In the genomic region with DNA sequence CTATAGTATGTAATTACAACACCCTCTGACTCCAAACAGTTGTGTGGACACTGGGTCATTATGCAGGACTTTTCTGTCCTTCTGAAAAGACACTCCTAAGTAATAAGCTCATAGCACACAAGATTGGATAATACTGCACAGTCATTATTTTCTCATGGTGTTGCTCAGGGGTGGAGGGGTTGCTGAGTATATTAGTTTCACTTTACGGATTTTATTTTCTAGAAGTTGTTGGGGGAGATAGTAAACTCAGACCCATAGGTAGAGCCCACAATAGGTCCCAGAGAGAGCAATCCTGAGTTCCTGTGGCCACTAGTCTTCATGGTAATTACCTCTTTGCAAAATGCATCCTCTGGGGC, we compare ENCODE assay signal across 23 cellular contexts. TPM values are rescaled to one million over a fixed set of nuclear protein-coding genes. Genes with fewer than 3 reads are reported as not detected.
DNase-seq lines count a peak whose midpoint lies in the region; ATAC-seq and TF ChIP-seq lines count a peak whose summit lies in the region.
"Had no signal": no experiment of that assay in that cellular context is flagged by ENCODE, and none has a peak within 500 bp of the region (broad histone marks: within the 10 kb centered on the region; RNA-seq: fewer than 3 reads in every experiment).

No MANE protein-coding gene starts in this region.

- H3K36me3 ChIP-seq in IMR-90 (ENCODE audit: control insufficient read depth, insufficient read depth, low read length) = no peaks in the 10 kb centered on the region
- H3K36me3 ChIP-seq: BE2C, prostate gland, tibial nerve had no signal

- no peaks in the 10 kb centered on the region for H3K27me3 Mint-ChIP-seq in activated CD4-positive, alpha-beta memory T cell treated with anti-CD3 and anti-CD28 coated beads, Interleukin-2, amount 10 ng/mL, durations not matched to agents 7 days and 5 days
- H3K27me3 Mint-ChIP-seq in activated CD4-positive, alpha-beta memory T cell treated with anti-CD3 and anti-CD28 coated beads for 36 hours = peaks cover 2% of the 10 kb centered on the region
- H3K27me3 Mint-ChIP-seq in activated T-helper 2 cell treated with anti-CD3 and anti-CD28 coated beads, Interferon-gamma antibody, Interleukin-2, Interleukin-4, amounts not matched to agents 10 μg/mL and 5 μg/mL and 100 μg/mL, durations not matched to agents 14 hours and 24 hours and 36 hours (ENCODE audit: low read depth) = no peaks in the 10 kb centered on the region
- no peaks in the 10 kb centered on the region for H3K27me3 Mint-ChIP-seq in stimulated activated naive B cell treated with anti-CD40 and anti-IgM and Interleukin-4, amounts not matched to agents 10 μg/mL and 1 μg/mL and 100 μg/mL, for 72 hours
- H3K27me3 Mint-ChIP-seq: activated naive CD4-positive, alpha-beta T cell treated with anti-CD3 and anti-CD28 coated beads, Interleukin-2, amount 50 U/mL, for 24 hours had no signal

- TF ChIP-seq POLR2A in IMR-90 (IDR thresholded peaks at IDR 0.05; ENCODE audit: low read depth, low read length) = no peak

- in situ Hi-C loops in IMR-90 (cut with MboI; ENCODE audit: low sequenced_read_pairs) = no loop called here
- in situ Hi-C loops in G401 (cut with HindIII; ENCODE audit: low sequenced_read_pairs) = no loop called here

- H4K5ac ChIP-seq in IMR-90 (ENCODE audit: low read depth, low read length) = no peak overlapping the region

- H2BK120ac ChIP-seq in IMR-90 (ENCODE audit: low read depth, low read length) = no peak overlapping the region

- H3K4ac ChIP-seq in IMR-90 (ENCODE audit: low read depth, low read length) = no peak overlapping the region

- dilution Hi-C loops in IMR-90 (cut with HindIII; ENCODE audit: low sequenced_read_pairs, unreplicated experiment) = no loop called here

- no peak overlapping the region for H3K4me3 Mint-ChIP-seq in activated CD4-positive, alpha-beta memory T cell treated with anti-CD3 and anti-CD28 coated beads, Interleukin-2, amount 10 ng/mL, durations not matched to agents 7 days and 5 days
- H3K4me3 Mint-ChIP-seq in activated CD4-positive, alpha-beta memory T cell treated with anti-CD3 and anti-CD28 coated beads for 36 hours = no peak overlapping the region
- H3K4me3 Mint-ChIP-seq in activated T-helper 2 cell treated with anti-CD3 and anti-CD28 coated beads, Interferon-gamma antibody, Interleukin-2, Interleukin-4, amounts not matched to agents 10 μg/mL and 5 μg/mL and 100 μg/mL, durations not matched to agents 14 hours and 24 hours and 36 hours (ENCODE audit: low read depth) = peak overlapping the region; percentile 10
- no peak overlapping the region for H3K4me3 Mint-ChIP-seq in stimulated activated naive B cell treated with anti-CD40 and anti-IgM and Interleukin-4, amounts not matched to agents 10 μg/mL and 1 μg/mL and 100 μg/mL, for 72 hours
- H3K4me3 Mint-ChIP-seq: activated naive CD4-positive, alpha-beta T cell treated with anti-CD3 and anti-CD28 coated beads, Interleukin-2, amount 50 U/mL, for 24 hours; activated T-cell treated with anti-CD3 and anti-CD28 coated beads, Interleukin-2, amount 50 U/mL, for 4 hours; neural crest cell; T-helper 1 cell treated with Interleukin-12 subunit alpha and Interleukin-12 subunit beta and Interleukin-4 antibody, amounts not matched to agents 30 μg/mL and 1 μg/mL, for 36 hours had no signal

- peaks cover 42% of the 10 kb centered on the region for H3K4me1 Mint-ChIP-seq in activated CD4-positive, alpha-beta memory T cell treated with anti-CD3 and anti-CD28 coated beads, Interleukin-2, amount 10 ng/mL, durations not matched to agents 7 days and 5 days
- peaks cover 10% of the 10 kb centered on the region for H3K4me1 Mint-ChIP-seq in activated CD4-positive, alpha-beta memory T cell treated with anti-CD3 and anti-CD28 coated beads for 36 hours (ENCODE audit: low read depth)
- H3K4me1 Mint-ChIP-seq in activated T-helper 2 cell treated with anti-CD3 and anti-CD28 coated beads, Interferon-gamma antibody, Interleukin-2, Interleukin-4, amounts not matched to agents 10 μg/mL and 5 μg/mL and 100 μg/mL, durations not matched to agents 14 hours and 24 hours and 36 hours (ENCODE audit: low read depth) = peaks cover 43% of the 10 kb centered on the region
- H3K4me1 Mint-ChIP-seq in stimulated activated naive B cell treated with anti-CD40 and anti-IgM and Interleukin-4, amounts not matched to agents 10 μg/mL and 1 μg/mL and 100 μg/mL, for 72 hours = peaks cover 13 to 17% of the 10 kb centered on the region in 2 donors
- H3K4me1 Mint-ChIP-seq: neural crest cell had no signal

- peaks cover 3% of the 10 kb centered on the region for H3K9me3 Mint-ChIP-seq in activated CD4-positive, alpha-beta memory T cell treated with anti-CD3 and anti-CD28 coated beads, Interleukin-2, amount 10 ng/mL, durations not matched to agents 7 days and 5 days
- peaks cover 1% of the 10 kb centered on the region for H3K9me3 Mint-ChIP-seq in activated CD4-positive, alpha-beta memory T cell treated with anti-CD3 and anti-CD28 coated beads for 36 hours
- H3K9me3 Mint-ChIP-seq in activated T-helper 2 cell treated with anti-CD3 and anti-CD28 coated beads, Interferon-gamma antibody, Interleukin-2, Interleukin-4, amounts not matched to agents 10 μg/mL and 5 μg/mL and 100 μg/mL, durations not matched to agents 14 hours and 24 hours and 36 hours = peaks cover 4% of the 10 kb centered on the region
- peaks cover 0 to under 1% of the 10 kb centered on the region in 2 donors for H3K9me3 Mint-ChIP-seq in stimulated activated naive B cell treated with anti-CD40 and anti-IgM and Interleukin-4, amounts not matched to agents 10 μg/mL and 1 μg/mL and 100 μg/mL, for 72 hours
- H3K9me3 Mint-ChIP-seq: activated naive CD4-positive, alpha-beta T cell treated with anti-CD3 and anti-CD28 coated beads, Interleukin-2, amount 50 U/mL, for 24 hours; neural crest cell had no signal

- peak overlapping the region; percentile 22 for H3K27ac Mint-ChIP-seq in activated CD4-positive, alpha-beta memory T cell treated with anti-CD3 and anti-CD28 coated beads, Interleukin-2, amount 10 ng/mL, durations not matched to agents 7 days and 5 days
- no peak overlapping the region for H3K27ac Mint-ChIP-seq in activated CD4-positive, alpha-beta memory T cell treated with anti-CD3 and anti-CD28 coated beads for 36 hours
- H3K27ac Mint-ChIP-seq in activated T-helper 2 cell treated with anti-CD3 and anti-CD28 coated beads, Interferon-gamma antibody, Interleukin-2, Interleukin-4, amounts not matched to agents 10 μg/mL and 5 μg/mL and 100 μg/mL, durations not matched to agents 14 hours and 24 hours and 36 hours = peak overlapping the region; percentile 71
- no peak overlapping the region for H3K27ac Mint-ChIP-seq in stimulated activated naive B cell treated with anti-CD40 and anti-IgM and Interleukin-4, amounts not matched to agents 10 μg/mL and 1 μg/mL and 100 μg/mL, for 72 hours
- H3K27ac Mint-ChIP-seq: activated naive CD4-positive, alpha-beta T cell treated with anti-CD3 and anti-CD28 coated beads, Interleukin-2, amount 50 U/mL, for 24 hours had no signal

- H3K9me1 ChIP-seq in IMR-90 (ENCODE audit: insufficient read depth, low read length) = no peaks in the 10 kb centered on the region

- ATAC-seq in IMR-90 (ENCODE audit: low read depth) = no peak
- peak; percentile 27 to 33 for ATAC-seq in stimulated activated naive B cell treated with anti-CD40 and anti-IgM and Interleukin-4, amounts not matched to agents 10 μg/mL and 1 μg/mL and 100 μg/mL, for 72 hours (replicated peaks)

- H3K23ac ChIP-seq in IMR-90 (ENCODE audit: low read depth, low read length) = no peak overlapping the region

- H3K18ac ChIP-seq in IMR-90 (ENCODE audit: low read depth, low read length) = no peak overlapping the region

- CTCF ChIA-PET in activated CD4-positive, alpha-beta memory T cell treated with anti-CD3 and anti-CD28 coated beads, Interleukin-2, amount 10 ng/mL, durations not matched to agents 7 days and 5 days (lab: Charles Lee) = interaction anchor here (1.0 kb wide), 1 partner anchor 53 kb away, joined by 3 read pairs; a partner anchor contains a TSS
- CTCF ChIA-PET in activated CD4-positive, alpha-beta memory T cell treated with anti-CD3 and anti-CD28 coated beads for 36 hours (lab: Charles Lee) = no interaction called here
- CTCF ChIA-PET in IMR-90 (lab: Yijun Ruan, JAX) = interaction anchor here (0.8 kb wide), 1 partner anchor 878 kb away, joined by 4 read pairs; no protein-coding TSS in a partner anchor

- no peak overlapping the region for H3K4me2 ChIP-seq in IMR-90 (ENCODE audit: low read depth, low read length)

- H4K20me1 ChIP-seq in IMR-90 (ENCODE audit: insufficient read depth, low read length) = no peaks in the 10 kb centered on the region

- WGBS in IMR-90 (ENCODE audit: extremely low coverage in 2 of 2, insufficient read length in 1 of 2), 2 experiments = 100% methylated on average over 1 of the region's 1 CpG; no CpG with 5 or more reads in 1 of the 2 experiments

- no peaks in the 10 kb centered on the region for H3K4me1 ChIP-seq in IMR-90 (ENCODE audit: control insufficient read depth, insufficient read depth, low read length)
- H3K4me1 ChIP-seq: BE2C, prostate gland, tibial nerve had no signal

- H3K79me1 ChIP-seq in IMR-90 (ENCODE audit: low read depth in 1 of 2, low read length in 2 of 2) = no peaks in the 10 kb centered on the region

- no peak overlapping the region for H4K8ac ChIP-seq in IMR-90 (ENCODE audit: low read depth in 2 of 2, low read length in 2 of 2)

- H3K56ac ChIP-seq in IMR-90 (ENCODE audit: extremely low read depth, insufficient read depth, low read length) = no peak overlapping the region

- no peak overlapping the region for H3K4me3 ChIP-seq in IMR-90 (ENCODE audit: insufficient read depth, low read depth, low read length)
- H3K4me3 ChIP-seq: prostate gland, skin epidermis, tibial nerve had no signal

- TF ChIP-seq RAD21 in IMR-90 (IDR thresholded peaks at IDR 0.05; ENCODE audit: low read length) = no peak

- DNase-seq in activated CD4-positive, alpha-beta memory T cell treated with anti-CD3 and anti-CD28 coated beads, Interleukin-2, amount 10 ng/mL, durations not matched to agents 7 days and 5 days = no peak
- no peak for DNase-seq in activated CD4-positive, alpha-beta memory T cell treated with anti-CD3 and anti-CD28 coated beads for 36 hours
- no peak for DNase-seq in IMR-90
- no peak for DNase-seq in activated T-helper 2 cell treated with anti-CD3 and anti-CD28 coated beads, Interferon-gamma antibody, Interleukin-2, Interleukin-4, amounts not matched to agents 10 μg/mL and 5 μg/mL and 100 μg/mL, durations not matched to agents 14 hours and 24 hours and 36 hours (ENCODE audit: low spot score)
- DNase-seq in stimulated activated naive B cell treated with anti-CD40 and anti-IgM and Interleukin-4, amounts not matched to agents 10 μg/mL and 1 μg/mL and 100 μg/mL, for 72 hours = no peak
- DNase-seq in central memory CD4-positive, alpha-beta T cell = no peak
- DNase-seq in G401 (ENCODE audit: low spot score) = no peak
- DNase-seq in iPS-NIHi7 (ENCODE audit: extremely low spot score) = no peak
- DNase-seq: activated T-cell treated with anti-CD3 and anti-CD28 coated beads, Interleukin-2, amount 50 U/mL, for 4 hours; BE2C; EL; foreskin melanocyte; left ventricle myocardium superior; NCI-H2171; NCI-H524 treated with DMSO at 0.1 percent for 48 hours; stimulated activated CD4-positive, alpha-beta T cell treated with anti-CD3 and anti-CD28 coated beads, Interleukin-2, amount 100 ng/mL, for 24 hours; stimulated activated naive CD4-positive, alpha-beta T cell treated with Interleukin-2 at 50 U/mL for 16 hours had no signal

- TF ChIP-seq CTCF in IMR-90 (conservative IDR thresholded peaks at IDR 0.05; ENCODE audit: low read depth, low read length) = no peak

- BruUV-seq in IMR-90 (replicated peaks; lab: Mats Ljungman, UMichigan) = no TSS peak

- intact Hi-C loops in activated CD4-positive, alpha-beta memory T cell treated with anti-CD3 and anti-CD28 coated beads for 36 hours (cut with micrococcal nuclease) = no loop called here
- intact Hi-C loops in IMR-90 (cut with micrococcal nuclease) = no loop called here
- intact Hi-C loops in activated T-helper 2 cell treated with anti-CD3 and anti-CD28 coated beads, Interferon-gamma antibody, Interleukin-2, Interleukin-4, amounts not matched to agents 10 μg/mL and 5 μg/mL and 100 μg/mL, durations not matched to agents 14 hours and 24 hours and 36 hours (cut with micrococcal nuclease) = loop anchor here (1.0 kb wide), 1 partner anchor 8 kb away; no protein-coding TSS in a partner anchor

- no peak overlapping the region for H3K27ac ChIP-seq in IMR-90 (ENCODE audit: insufficient read depth, low read length)
- H3K27ac ChIP-seq: prostate gland, tibial nerve had no signal

- H4K91ac ChIP-seq in IMR-90 (ENCODE audit: insufficient read depth, low read depth, low read length) = no peak overlapping the region

- H3K14ac ChIP-seq in IMR-90 (replicated peaks; ENCODE audit: low read depth, low read length) = no peak overlapping the region

- H2AK5ac ChIP-seq in IMR-90 (ENCODE audit: low read depth, low read length) = no peak overlapping the region

- H3K36me3 Mint-ChIP-seq in activated CD4-positive, alpha-beta memory T cell treated with anti-CD3 and anti-CD28 coated beads, Interleukin-2, amount 10 ng/mL, durations not matched to agents 7 days and 5 days (ENCODE audit: low read depth) = peaks cover 6% of the 10 kb centered on the region
- H3K36me3 Mint-ChIP-seq in activated CD4-positive, alpha-beta memory T cell treated with anti-CD3 and anti-CD28 coated beads for 36 hours = no peaks in the 10 kb centered on the region
- H3K36me3 Mint-ChIP-seq in activated T-helper 2 cell treated with anti-CD3 and anti-CD28 coated beads, Interferon-gamma antibody, Interleukin-2, Interleukin-4, amounts not matched to agents 10 μg/mL and 5 μg/mL and 100 μg/mL, durations not matched to agents 14 hours and 24 hours and 36 hours (ENCODE audit: low read depth) = peaks cover 3% of the 10 kb centered on the region
- H3K36me3 Mint-ChIP-seq in stimulated activated naive B cell treated with anti-CD40 and anti-IgM and Interleukin-4, amounts not matched to agents 10 μg/mL and 1 μg/mL and 100 μg/mL, for 72 hours = no peaks in the 10 kb centered on the region
- H3K36me3 Mint-ChIP-seq: activated naive CD4-positive, alpha-beta T cell treated with anti-CD3 and anti-CD28 coated beads, Interleukin-2, amount 50 U/mL, for 24 hours had no signal

- POLR2A ChIA-PET in activated CD4-positive, alpha-beta memory T cell treated with anti-CD3 and anti-CD28 coated beads, Interleukin-2, amount 10 ng/mL, durations not matched to agents 7 days and 5 days (lab: Charles Lee) = interaction anchor here (4.8 kb wide), 1 partner anchor 54 kb away, joined by 33 read pairs; a partner anchor contains a TSS
- POLR2A ChIA-PET in activated CD4-positive, alpha-beta memory T cell treated with anti-CD3 and anti-CD28 coated beads for 36 hours (lab: Charles Lee) = no interaction called here
- POLR2A ChIA-PET in IMR-90 (lab: Charles Lee; ENCODE audit: unreplicated experiment) = no interaction called here

- peaks cover 2% of the 10 kb centered on the region for H3K9me3 ChIP-seq in IMR-90 (ENCODE audit: control insufficient read depth, insufficient read depth, low read length)
- H3K9me3 ChIP-seq: BE2C, prostate gland had no signal

- H2BK5ac ChIP-seq in IMR-90 (ENCODE audit: low read depth, low read length, poor library complexity, severe bottlenecking) = no peak overlapping the region

- H3K9ac ChIP-seq in IMR-90 (ENCODE audit: low read depth, low read length) = no peak overlapping the region

- no peak overlapping the region for H2AK9ac ChIP-seq in IMR-90 (replicated peaks; ENCODE audit: low read depth, low read length, poor library complexity)

- no peak overlapping the region for H2BK20ac ChIP-seq in IMR-90 (ENCODE audit: low read depth, low read length)

- H2BK15ac ChIP-seq in IMR-90 (ENCODE audit: low read depth, low read length) = no peak overlapping the region

- no peaks in the 10 kb centered on the region for H3K27me3 ChIP-seq in IMR-90 (ENCODE audit: control insufficient read depth, insufficient read depth, low read length)
- H3K27me3 ChIP-seq: BE2C, tibial nerve had no signal

- no peak overlapping the region for H2AFZ ChIP-seq in IMR-90 (replicated peaks; ENCODE audit: low read length, poor library complexity)

RNA-seq across cellular contexts. Expression of a gene that starts 53.4 kb away (rescaled TPM):
- total RNA-seq in activated CD4-positive, alpha-beta memory T cell treated with anti-CD3 and anti-CD28 coated beads, Interleukin-2, amount 10 ng/mL, durations not matched to agents 7 days and 5 days = 10 to 100 TPM; 18.8 to 20.5 TPM
- 1 to 10 TPM; 8.8 to 8.9 TPM for total RNA-seq in activated CD4-positive, alpha-beta memory T cell treated with anti-CD3 and anti-CD28 coated beads for 36 hours
- 59.1 and 71.4 TPM in 2 replicates for total RNA-seq in IMR-90 (2012; rRNA removed)
- polyA plus RNA-seq in IMR-90 (2012; rRNA removed) = 41.7 and 44.8 TPM in 2 replicates
- polyA plus RNA-seq in IMR-90 (2012; cell fraction: cytosol; rRNA removed) = 23.4 and 35.1 TPM in 2 replicates
- 32.9 and 43.8 TPM in 2 replicates for polyA plus RNA-seq in IMR-90 (2012; cell fraction: nucleus; rRNA removed; ENCODE audit: low replicate concordance)
- total RNA-seq in activated T-helper 2 cell treated with anti-CD3 and anti-CD28 coated beads, Interferon-gamma antibody, Interleukin-2, Interleukin-4, amounts not matched to agents 10 μg/mL and 5 μg/mL and 100 μg/mL, durations not matched to agents 14 hours and 24 hours and 36 hours = 21.0 and 21.7 TPM in 2 replicates
- not detected in 2 replicates for total RNA-seq in G401 (2014; rRNA removed; shearing (Covaris generic))

Comparison
In these comparisons a context has a peak if more than half of its experiments do, and no peak if none do; other contexts are left out.
1. H3K27ac Mint-ChIP-seq: peak in activated CD4-positive, alpha-beta memory T cell treated with anti-CD3 and anti-CD28 coated beads, Interleukin-2, amount 10 ng/mL, durations not matched to agents 7 days and 5 days (single experiment) and activated T-helper 2 cell treated with anti-CD3 and anti-CD28 coated beads, Interferon-gamma antibody, Interleukin-2, Interleukin-4, amounts not matched to agents 10 μg/mL and 5 μg/mL and 100 μg/mL, durations not matched to agents 14 hours and 24 hours and 36 hours (single experiment); none in activated CD4-positive, alpha-beta memory T cell treated with anti-CD3 and anti-CD28 coated beads for 36 hours (single experiment) and stimulated activated naive B cell treated with anti-CD40 and anti-IgM and Interleukin-4, amounts not matched to agents 10 μg/mL and 1 μg/mL and 100 μg/mL, for 72 hours (single experiment).